1 cellular context compared by ENCODE assay signal in genomic region chr2:101306410-101306809, GRCh38.
TF ChIP-seq lines count a peak whose summit lies in the region.

No MANE protein-coding gene starts in this region.

TF ChIP-seq in HepG2, 621 proteins besides CTCF, POLR2A, EP300 and RAD21 (continued from another document):
- TF ChIP-seq, protein P1, sequence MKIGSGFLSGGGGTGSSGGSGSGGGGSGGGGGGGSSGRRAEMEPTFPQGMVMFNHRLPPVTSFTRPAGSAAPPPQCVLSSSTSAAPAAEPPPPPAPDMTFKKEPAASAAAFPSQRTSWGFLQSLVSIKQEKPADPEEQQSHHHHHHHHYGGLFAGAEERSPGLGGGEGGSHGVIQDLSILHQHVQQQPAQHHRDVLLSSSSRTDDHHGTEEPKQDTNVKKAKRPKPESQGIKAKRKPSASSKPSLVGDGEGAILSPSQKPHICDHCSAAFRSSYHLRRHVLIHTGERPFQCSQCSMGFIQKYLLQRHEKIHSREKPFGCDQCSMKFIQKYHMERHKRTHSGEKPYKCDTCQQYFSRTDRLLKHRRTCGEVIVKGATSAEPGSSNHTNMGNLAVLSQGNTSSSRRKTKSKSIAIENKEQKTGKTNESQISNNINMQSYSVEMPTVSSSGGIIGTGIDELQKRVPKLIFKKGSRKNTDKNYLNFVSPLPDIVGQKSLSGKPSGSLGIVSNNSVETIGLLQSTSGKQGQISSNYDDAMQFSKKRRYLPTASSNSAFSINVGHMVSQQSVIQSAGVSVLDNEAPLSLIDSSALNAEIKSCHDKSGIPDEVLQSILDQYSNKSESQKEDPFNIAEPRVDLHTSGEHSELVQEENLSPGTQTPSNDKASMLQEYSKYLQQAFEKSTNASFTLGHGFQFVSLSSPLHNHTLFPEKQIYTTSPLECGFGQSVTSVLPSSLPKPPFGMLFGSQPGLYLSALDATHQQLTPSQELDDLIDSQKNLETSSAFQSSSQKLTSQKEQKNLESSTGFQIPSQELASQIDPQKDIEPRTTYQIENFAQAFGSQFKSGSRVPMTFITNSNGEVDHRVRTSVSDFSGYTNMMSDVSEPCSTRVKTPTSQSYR (CRISPR knock-in tag; IDR thresholded peaks at IDR 0.05; ENCODE audit: borderline replicate concordance): 0 out of 2 replicates have a peak, but pooled peaks have one; percentile 7
- TF ChIP-seq MYC (CRISPR knock-in tag; IDR thresholded peaks at IDR 0.05; ENCODE audit: borderline replicate concordance): no peak
- peak; percentile 50 for TF ChIP-seq SALL1 (CRISPR knock-in tag; IDR thresholded peaks at IDR 0.05)
- no peak for TF ChIP-seq ZNF441 (CRISPR knock-in tag; IDR thresholded peaks at IDR 0.05; ENCODE audit: borderline replicate concordance)
- TF ChIP-seq, protein P2, sequence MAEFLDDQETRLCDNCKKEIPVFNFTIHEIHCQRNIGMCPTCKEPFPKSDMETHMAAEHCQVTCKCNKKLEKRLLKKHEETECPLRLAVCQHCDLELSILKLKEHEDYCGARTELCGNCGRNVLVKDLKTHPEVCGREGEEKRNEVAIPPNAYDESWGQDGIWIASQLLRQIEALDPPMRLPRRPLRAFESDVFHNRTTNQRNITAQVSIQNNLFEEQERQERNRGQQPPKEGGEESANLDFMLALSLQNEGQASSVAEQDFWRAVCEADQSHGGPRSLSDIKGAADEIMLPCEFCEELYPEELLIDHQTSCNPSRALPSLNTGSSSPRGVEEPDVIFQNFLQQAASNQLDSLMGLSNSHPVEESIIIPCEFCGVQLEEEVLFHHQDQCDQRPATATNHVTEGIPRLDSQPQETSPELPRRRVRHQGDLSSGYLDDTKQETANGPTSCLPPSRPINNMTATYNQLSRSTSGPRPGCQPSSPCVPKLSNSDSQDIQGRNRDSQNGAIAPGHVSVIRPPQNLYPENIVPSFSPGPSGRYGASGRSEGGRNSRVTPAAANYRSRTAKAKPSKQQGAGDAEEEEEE (CRISPR knock-in tag; IDR thresholded peaks at IDR 0.05; ENCODE audit: borderline replicate concordance): 0 out of 2 replicates have a peak, but pooled peaks have one; percentile 31
- no peak for TF ChIP-seq ZFP36 (IDR thresholded peaks at IDR 0.05; ENCODE audit: borderline replicate concordance, low read depth, low read length, partially characterized antibody)
- no peak for TF ChIP-seq ZNF253 (CRISPR knock-in tag; IDR thresholded peaks at IDR 0.05; ENCODE audit: borderline replicate concordance)
- TF ChIP-seq ZNF142 (CRISPR knock-in tag; IDR thresholded peaks at IDR 0.05): 0 out of 2 replicates have a peak, but pooled peaks have one; percentile 47
- TF ChIP-seq, protein P3, sequence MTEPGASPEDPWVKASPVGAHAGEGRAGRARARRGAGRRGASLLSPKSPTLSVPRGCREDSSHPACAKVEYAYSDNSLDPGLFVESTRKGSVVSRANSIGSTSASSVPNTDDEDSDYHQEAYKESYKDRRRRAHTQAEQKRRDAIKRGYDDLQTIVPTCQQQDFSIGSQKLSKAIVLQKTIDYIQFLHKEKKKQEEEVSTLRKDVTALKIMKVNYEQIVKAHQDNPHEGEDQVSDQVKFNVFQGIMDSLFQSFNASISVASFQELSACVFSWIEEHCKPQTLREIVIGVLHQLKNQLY (CRISPR knock-in tag; IDR thresholded peaks at IDR 0.05): no peak
- TF ChIP-seq TGIF2 (CRISPR knock-in tag; IDR thresholded peaks at IDR 0.05): peak; percentile 21; the same call in 1 of the 2 replicates
- no peak for TF ChIP-seq NR2F6 (IDR thresholded peaks at IDR 0.05)
- TF ChIP-seq NR2F6 (CRISPR knock-in tag; IDR thresholded peaks at IDR 0.05): 0 out of 2 replicates have a peak, but pooled peaks have one; percentile 14
- TF ChIP-seq ZNF34 (CRISPR knock-in tag; IDR thresholded peaks at IDR 0.05; ENCODE audit: borderline replicate concordance): no peak
- TF ChIP-seq GPN1 (CRISPR knock-in tag; IDR thresholded peaks at IDR 0.05; ENCODE audit: borderline replicate concordance): no peak
- TF ChIP-seq ZBTB8A (CRISPR knock-in tag; IDR thresholded peaks at IDR 0.05; ENCODE audit: borderline replicate concordance, low read depth): no peak
